Comparison of ENCODE assay signal across 2 cellular contexts in the genomic region with DNA sequence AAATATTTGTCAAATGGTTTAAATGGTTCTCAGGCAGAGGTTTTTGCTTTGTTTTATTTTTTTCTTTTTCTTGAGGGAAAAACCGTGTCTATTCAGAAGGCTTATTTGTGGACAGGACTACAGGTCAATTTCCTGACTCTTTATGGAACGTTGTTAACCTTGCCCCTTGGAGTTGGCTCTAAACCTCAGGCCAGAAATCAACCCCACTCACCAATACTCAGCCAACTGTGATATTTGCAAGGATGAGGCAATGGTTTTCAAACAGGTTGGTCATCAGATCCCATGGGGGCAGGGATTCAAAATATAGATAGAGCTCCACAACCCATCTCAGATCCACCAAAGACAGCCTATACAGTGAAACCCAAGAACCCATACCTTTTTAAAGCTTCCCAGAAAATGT.
A peak's percentile ranks its signal among the peaks of the same experiment; 100 is the strongest.
TF ChIP-seq lines count a peak whose summit lies in the region.

No MANE protein-coding gene starts in this region.

TF ChIP-seq in GM23338, 12 proteins besides CTCF, POLR2A, EP300 and RAD21 (continued from another document):
- TF ChIP-seq, protein P1, sequence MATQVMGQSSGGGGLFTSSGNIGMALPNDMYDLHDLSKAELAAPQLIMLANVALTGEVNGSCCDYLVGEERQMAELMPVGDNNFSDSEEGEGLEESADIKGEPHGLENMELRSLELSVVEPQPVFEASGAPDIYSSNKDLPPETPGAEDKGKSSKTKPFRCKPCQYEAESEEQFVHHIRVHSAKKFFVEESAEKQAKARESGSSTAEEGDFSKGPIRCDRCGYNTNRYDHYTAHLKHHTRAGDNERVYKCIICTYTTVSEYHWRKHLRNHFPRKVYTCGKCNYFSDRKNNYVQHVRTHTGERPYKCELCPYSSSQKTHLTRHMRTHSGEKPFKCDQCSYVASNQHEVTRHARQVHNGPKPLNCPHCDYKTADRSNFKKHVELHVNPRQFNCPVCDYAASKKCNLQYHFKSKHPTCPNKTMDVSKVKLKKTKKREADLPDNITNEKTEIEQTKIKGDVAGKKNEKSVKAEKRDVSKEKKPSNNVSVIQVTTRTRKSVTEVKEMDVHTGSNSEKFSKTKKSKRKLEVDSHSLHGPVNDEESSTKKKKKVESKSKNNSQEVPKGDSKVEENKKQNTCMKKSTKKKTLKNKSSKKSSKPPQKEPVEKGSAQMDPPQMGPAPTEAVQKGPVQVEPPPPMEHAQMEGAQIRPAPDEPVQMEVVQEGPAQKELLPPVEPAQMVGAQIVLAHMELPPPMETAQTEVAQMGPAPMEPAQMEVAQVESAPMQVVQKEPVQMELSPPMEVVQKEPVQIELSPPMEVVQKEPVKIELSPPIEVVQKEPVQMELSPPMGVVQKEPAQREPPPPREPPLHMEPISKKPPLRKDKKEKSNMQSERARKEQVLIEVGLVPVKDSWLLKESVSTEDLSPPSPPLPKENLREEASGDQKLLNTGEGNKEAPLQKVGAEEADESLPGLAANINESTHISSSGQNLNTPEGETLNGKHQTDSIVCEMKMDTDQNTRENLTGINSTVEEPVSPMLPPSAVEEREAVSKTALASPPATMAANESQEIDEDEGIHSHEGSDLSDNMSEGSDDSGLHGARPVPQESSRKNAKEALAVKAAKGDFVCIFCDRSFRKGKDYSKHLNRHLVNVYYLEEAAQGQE (IDR thresholded peaks at IDR 0.05; ENCODE audit: unreplicated experiment): no peak
- TF ChIP-seq CREB1 (CRISPR knock-in tag; IDR thresholded peaks at IDR 0.05; ENCODE audit: low read depth) (no peak), ZNF331 (CRISPR knock-in tag; IDR thresholded peaks at IDR 0.05; ENCODE audit: low read depth) (no peak), ZNF114 (CRISPR knock-in tag; IDR thresholded peaks at IDR 0.05) (no peak), EZH2phosphoT487 (IDR thresholded peaks at IDR 0.05; ENCODE audit: unreplicated experiment) (no peak)
- TF ChIP-seq, protein P2, sequence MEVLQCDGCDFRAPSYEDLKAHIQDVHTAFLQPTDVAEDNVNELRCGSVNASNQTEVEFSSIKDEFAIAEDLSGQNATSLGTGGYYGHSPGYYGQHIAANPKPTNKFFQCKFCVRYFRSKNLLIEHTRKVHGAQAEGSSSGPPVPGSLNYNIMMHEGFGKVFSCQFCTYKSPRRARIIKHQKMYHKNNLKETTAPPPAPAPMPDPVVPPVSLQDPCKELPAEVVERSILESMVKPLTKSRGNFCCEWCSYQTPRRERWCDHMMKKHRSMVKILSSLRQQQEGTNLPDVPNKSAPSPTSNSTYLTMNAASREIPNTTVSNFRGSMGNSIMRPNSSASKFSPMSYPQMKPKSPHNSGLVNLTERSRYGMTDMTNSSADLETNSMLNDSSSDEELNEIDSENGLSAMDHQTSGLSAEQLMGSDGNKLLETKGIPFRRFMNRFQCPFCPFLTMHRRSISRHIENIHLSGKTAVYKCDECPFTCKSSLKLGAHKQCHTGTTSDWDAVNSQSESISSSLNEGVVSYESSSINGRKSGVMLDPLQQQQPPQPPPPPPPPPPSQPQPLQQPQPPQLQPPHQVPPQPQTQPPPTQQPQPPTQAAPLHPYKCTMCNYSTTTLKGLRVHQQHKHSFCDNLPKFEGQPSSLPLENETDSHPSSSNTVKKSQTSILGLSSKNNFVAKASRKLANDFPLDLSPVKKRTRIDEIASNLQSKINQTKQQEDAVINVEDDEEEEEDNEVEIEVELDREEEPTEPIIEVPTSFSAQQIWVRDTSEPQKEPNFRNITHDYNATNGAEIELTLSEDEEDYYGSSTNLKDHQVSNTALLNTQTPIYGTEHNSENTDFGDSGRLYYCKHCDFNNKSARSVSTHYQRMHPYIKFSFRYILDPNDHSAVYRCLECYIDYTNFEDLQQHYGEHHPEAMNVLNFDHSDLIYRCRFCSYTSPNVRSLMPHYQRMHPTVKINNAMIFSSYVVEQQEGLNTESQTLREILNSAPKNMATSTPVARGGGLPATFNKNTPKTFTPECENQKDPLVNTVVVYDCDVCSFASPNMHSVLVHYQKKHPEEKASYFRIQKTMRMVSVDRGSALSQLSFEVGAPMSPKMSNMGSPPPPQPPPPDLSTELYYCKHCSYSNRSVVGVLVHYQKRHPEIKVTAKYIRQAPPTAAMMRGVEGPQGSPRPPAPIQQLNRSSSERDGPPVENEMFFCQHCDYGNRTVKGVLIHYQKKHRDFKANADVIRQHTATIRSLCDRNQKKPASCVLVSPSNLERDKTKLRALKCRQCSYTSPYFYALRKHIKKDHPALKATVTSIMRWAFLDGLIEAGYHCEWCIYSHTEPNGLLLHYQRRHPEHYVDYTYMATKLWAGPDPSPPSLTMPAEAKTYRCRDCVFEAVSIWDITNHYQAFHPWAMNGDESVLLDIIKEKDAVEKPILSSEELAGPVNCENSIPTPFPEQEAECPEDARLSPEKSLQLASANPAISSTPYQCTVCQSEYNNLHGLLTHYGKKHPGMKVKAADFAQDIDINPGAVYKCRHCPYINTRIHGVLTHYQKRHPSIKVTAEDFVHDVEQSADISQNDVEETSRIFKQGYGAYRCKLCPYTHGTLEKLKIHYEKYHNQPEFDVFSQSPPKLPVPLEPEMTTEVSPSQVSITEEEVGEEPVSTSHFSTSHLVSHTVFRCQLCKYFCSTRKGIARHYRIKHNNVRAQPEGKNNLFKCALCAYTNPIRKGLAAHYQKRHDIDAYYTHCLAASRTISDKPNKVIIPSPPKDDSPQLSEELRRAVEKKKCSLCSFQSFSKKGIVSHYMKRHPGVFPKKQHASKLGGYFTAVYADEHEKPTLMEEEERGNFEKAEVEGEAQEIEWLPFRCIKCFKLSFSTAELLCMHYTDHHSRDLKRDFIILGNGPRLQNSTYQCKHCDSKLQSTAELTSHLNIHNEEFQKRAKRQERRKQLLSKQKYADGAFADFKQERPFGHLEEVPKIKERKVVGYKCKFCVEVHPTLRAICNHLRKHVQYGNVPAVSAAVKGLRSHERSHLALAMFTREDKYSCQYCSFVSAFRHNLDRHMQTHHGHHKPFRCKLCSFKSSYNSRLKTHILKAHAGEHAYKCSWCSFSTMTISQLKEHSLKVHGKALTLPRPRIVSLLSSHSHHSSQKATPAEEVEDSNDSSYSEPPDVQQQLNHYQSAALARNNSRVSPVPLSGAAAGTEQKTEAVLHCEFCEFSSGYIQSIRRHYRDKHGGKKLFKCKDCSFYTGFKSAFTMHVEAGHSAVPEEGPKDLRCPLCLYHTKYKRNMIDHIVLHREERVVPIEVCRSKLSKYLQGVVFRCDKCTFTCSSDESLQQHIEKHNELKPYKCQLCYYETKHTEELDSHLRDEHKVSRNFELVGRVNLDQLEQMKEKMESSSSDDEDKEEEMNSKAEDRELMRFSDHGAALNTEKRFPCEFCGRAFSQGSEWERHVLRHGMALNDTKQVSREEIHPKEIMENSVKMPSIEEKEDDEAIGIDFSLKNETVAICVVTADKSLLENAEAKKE (CRISPR knock-in tag; IDR thresholded peaks at IDR 0.05): no peak
- TF ChIP-seq, protein P3, sequence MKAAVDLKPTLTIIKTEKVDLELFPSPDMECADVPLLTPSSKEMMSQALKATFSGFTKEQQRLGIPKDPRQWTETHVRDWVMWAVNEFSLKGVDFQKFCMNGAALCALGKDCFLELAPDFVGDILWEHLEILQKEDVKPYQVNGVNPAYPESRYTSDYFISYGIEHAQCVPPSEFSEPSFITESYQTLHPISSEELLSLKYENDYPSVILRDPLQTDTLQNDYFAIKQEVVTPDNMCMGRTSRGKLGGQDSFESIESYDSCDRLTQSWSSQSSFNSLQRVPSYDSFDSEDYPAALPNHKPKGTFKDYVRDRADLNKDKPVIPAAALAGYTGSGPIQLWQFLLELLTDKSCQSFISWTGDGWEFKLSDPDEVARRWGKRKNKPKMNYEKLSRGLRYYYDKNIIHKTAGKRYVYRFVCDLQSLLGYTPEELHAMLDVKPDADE (IDR thresholded peaks at IDR 0.05): no peak

TF ChIP-seq in liver, 16 proteins besides CTCF, POLR2A, EP300 and RAD21 (continued from another document):
- TF ChIP-seq GABPA (IDR thresholded peaks at IDR 0.05 in 1 of 2, conservative IDR thresholded peaks at IDR 0.05 in 1 of 2): peak in 1 of 2 donors; percentile 49
- TF ChIP-seq, protein P4, sequence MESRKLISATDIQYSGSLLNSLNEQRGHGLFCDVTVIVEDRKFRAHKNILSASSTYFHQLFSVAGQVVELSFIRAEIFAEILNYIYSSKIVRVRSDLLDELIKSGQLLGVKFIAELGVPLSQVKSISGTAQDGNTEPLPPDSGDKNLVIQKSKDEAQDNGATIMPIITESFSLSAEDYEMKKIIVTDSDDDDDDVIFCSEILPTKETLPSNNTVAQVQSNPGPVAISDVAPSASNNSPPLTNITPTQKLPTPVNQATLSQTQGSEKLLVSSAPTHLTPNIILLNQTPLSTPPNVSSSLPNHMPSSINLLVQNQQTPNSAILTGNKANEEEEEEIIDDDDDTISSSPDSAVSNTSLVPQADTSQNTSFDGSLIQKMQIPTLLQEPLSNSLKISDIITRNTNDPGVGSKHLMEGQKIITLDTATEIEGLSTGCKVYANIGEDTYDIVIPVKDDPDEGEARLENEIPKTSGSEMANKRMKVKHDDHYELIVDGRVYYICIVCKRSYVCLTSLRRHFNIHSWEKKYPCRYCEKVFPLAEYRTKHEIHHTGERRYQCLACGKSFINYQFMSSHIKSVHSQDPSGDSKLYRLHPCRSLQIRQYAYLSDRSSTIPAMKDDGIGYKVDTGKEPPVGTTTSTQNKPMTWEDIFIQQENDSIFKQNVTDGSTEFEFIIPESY (IDR thresholded peaks at IDR 0.05): peak; percentile 69
- peak; percentile 79 for TF ChIP-seq NR2F2 (IDR thresholded peaks at IDR 0.05)
- TF ChIP-seq, protein P5, sequence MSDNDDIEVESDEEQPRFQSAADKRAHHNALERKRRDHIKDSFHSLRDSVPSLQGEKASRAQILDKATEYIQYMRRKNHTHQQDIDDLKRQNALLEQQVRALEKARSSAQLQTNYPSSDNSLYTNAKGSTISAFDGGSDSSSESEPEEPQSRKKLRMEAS (IDR thresholded peaks at IDR 0.05): peak; percentile 77
- peak; percentile 79 for TF ChIP-seq HNF4G (IDR thresholded peaks at IDR 0.05)
- peak; percentile 90 for TF ChIP-seq SP1 (IDR thresholded peaks at IDR 0.05)
- TF ChIP-seq RXRA (IDR thresholded peaks at IDR 0.05): peak; percentile 81 to 87
- peak; percentile 61 for TF ChIP-seq FOXA2 (IDR thresholded peaks at IDR 0.05)
- TF ChIP-seq FOXA1 (IDR thresholded peaks at IDR 0.05): peak; percentile 50
- TF ChIP-seq HNF4A (conservative IDR thresholded peaks at IDR 0.05): peak; percentile 96 to 97
- TF ChIP-seq, protein P6, sequence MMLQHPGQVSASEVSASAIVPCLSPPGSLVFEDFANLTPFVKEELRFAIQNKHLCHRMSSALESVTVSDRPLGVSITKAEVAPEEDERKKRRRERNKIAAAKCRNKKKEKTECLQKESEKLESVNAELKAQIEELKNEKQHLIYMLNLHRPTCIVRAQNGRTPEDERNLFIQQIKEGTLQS (IDR thresholded peaks at IDR 0.05): peak; percentile 95
